Comparison of ENCODE assay signal across 19 cellular contexts in the genomic region with DNA sequence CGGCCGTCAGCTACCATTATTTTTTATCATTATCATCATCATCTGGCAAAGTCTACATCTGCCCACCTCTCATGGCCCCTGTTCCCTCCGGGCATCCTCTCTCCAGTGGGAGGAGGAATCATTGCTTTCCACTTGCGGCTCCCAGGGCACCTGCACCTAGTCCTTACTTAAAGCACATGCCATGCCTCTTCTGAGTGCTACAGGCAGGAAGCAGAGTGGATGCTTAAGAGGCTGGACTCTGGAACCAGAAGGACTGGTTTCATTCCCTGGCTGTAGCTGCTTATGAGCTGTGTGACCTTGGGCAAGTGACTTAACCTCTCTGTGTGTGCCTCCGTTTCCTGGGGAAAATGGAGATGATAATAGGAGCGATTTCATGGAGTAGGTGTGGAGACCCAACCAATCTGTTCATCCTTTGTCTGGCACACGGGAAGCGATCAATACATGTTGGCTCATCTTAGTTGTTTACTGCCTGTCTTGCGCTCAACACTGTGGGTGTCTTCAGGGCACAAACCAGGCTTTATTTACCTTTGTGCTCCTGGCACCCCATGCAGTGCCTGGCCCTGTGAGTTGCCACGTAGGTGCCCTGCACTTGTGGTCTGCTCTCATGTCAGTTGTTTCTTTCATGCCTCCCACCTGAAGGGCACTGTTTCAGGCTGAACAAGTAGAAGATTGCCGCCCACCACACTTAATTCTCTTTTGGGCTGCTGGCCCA.
DNase-seq lines count a peak whose midpoint lies in the region; ATAC-seq and TF ChIP-seq lines count a peak whose summit lies in the region.
"Had no signal": no experiment of that assay in that cellular context is flagged by ENCODE, and none has a peak within 500 bp of the region (broad histone marks: within the 10 kb centered on the region; RNA-seq: fewer than 3 reads in every experiment).

No MANE protein-coding gene starts in this region.

- H3K27ac ChIP-seq in left lung (no peak overlapping the region), left ventricle myocardium inferior (replicated peaks) (no peak overlapping the region)
- H3K27ac ChIP-seq: BLaER1 had no signal

- no peaks in the 10 kb centered on the region for H3K4me1 ChIP-seq in left lung
- H3K4me1 ChIP-seq in left ventricle myocardium inferior: no peaks in the 10 kb centered on the region

- H3K9me3 Mint-ChIP-seq in stimulated activated naive CD8-positive, alpha-beta T cell treated with anti-CD3 and anti-CD28 coated beads, Interleukin-15, amount 100 ng/mL, for 72 hours: no peaks in the 10 kb centered on the region

- TF ChIP-seq CTCF in left lung (IDR thresholded peaks at IDR 0.05) (no peak), left ventricle myocardium inferior (IDR thresholded peaks at IDR 0.05; ENCODE audit: borderline replicate concordance) (no peak)

- H3K4me3 ChIP-seq in left lung (no peak overlapping the region), left ventricle myocardium inferior (no peak overlapping the region)
- H3K4me3 ChIP-seq: BLaER1 had no signal

- H3K36me3 ChIP-seq in left lung: no peaks in the 10 kb centered on the region
- no peaks in the 10 kb centered on the region for H3K36me3 ChIP-seq in left ventricle myocardium inferior
- H3K36me3 ChIP-seq: BLaER1 had no signal

- H3K4me1 Mint-ChIP-seq in stimulated activated naive CD8-positive, alpha-beta T cell treated with anti-CD3 and anti-CD28 coated beads, Interleukin-15, amount 100 ng/mL, for 72 hours: no peaks in the 10 kb centered on the region
- H3K4me1 Mint-ChIP-seq: CD4-positive, alpha-beta memory T cell had no signal

- H3K9me3 ChIP-seq in left lung (no peaks in the 10 kb centered on the region), left ventricle myocardium inferior (replicated peaks) (peaks cover 29% of the 10 kb centered on the region)

- DNase-seq in stimulated activated naive CD8-positive, alpha-beta T cell treated with anti-CD3 and anti-CD28 coated beads, Interleukin-15, amount 100 ng/mL, for 72 hours: no peak
- DNase-seq in stimulated activated naive CD8-positive, alpha-beta T cell treated with anti-CD3 and anti-CD28 coated beads, Interleukin-15, Interleukin-2, amounts not matched to agents 100 U/mL and 50 U/mL, for 24 hours: no peak
- DNase-seq in NCI-H446 treated with DMSO at 0.1 percent for 48 hours (lab: John Stamatoyannopoulos, UW) (peak; percentile 87), left lung (no peak), SK-N-DZ (ENCODE audit: low spot score) (no peak), GF-D8 (lab: John Stamatoyannopoulos, UW) (no peak), left ventricle myocardium inferior (no peak)
- DNase-seq: CD4-positive, alpha-beta memory T cell; DMS153; GDM1; HFFc6; IMR-90; Kasumi-1; MM.1S; NCI-H1105; NCI-H2081; OCI-M1; SHP77 had no signal

- no peak for ATAC-seq in stimulated activated naive CD8-positive, alpha-beta T cell treated with anti-CD3 and anti-CD28 coated beads, Interleukin-15, amount 100 ng/mL, for 72 hours
- no peak for ATAC-seq in stimulated activated naive CD8-positive, alpha-beta T cell treated with anti-CD3 and anti-CD28 coated beads, Interleukin-15, Interleukin-2, amounts not matched to agents 100 U/mL and 50 U/mL, for 24 hours
- ATAC-seq in left lung: peak; percentile 64

- no peaks in the 10 kb centered on the region for H3K27me3 Mint-ChIP-seq in stimulated activated naive CD8-positive, alpha-beta T cell treated with anti-CD3 and anti-CD28 coated beads, Interleukin-15, amount 100 ng/mL, for 72 hours

- peak overlapping the region; percentile 23 to 50 for H3K27ac Mint-ChIP-seq in stimulated activated naive CD8-positive, alpha-beta T cell treated with anti-CD3 and anti-CD28 coated beads, Interleukin-15, amount 100 ng/mL, for 72 hours
- H3K27ac Mint-ChIP-seq: HFFc6 had no signal

- intact Hi-C loops in left lung (cut with DNase I) (no loop called here), left ventricle myocardium inferior (cut with micrococcal nuclease) (no loop called here)

- no peaks in the 10 kb centered on the region for H3K27me3 ChIP-seq in left lung
- peaks cover 24% of the 10 kb centered on the region for H3K27me3 ChIP-seq in left ventricle myocardium inferior (ENCODE audit: low read depth)
- H3K27me3 ChIP-seq: BLaER1 had no signal

- no peak overlapping the region for H3K4me3 Mint-ChIP-seq in stimulated activated naive CD8-positive, alpha-beta T cell treated with anti-CD3 and anti-CD28 coated beads, Interleukin-15, amount 100 ng/mL, for 72 hours
- H3K4me3 Mint-ChIP-seq: CD4-positive, alpha-beta memory T cell; HFFc6 had no signal
